Comparison of ENCODE assay signal across 27 cellular contexts in genomic region chr2:156379714-156380113, GRCh38.
"Had no signal": no experiment of that assay in that cellular context is flagged by ENCODE, and none has a peak within 500 bp of the region (broad histone marks: within the 10 kb centered on the region; RNA-seq: fewer than 3 reads in every experiment).

No MANE protein-coding gene starts in this region.

- H3K36me3 Mint-ChIP-seq: mesothelial cell of epicardium; natural killer cell treated with Interleukin-12 subunit alpha and Interleukin-12 subunit beta and Interleukin-15 and Interleukin-18, amount 100 ng/mL, for 72 hours had no signal

- H3K4me3 ChIP-seq: coronary artery, esophagus muscularis mucosa, gastroesophageal sphincter, heart left ventricle, hepatocyte, mucosa of descending colon, right lobe of liver, testis, tibial nerve, upper lobe of left lung had no signal

- DNase-seq: dermis blood vessel endothelial cell; effector memory CD4-positive, alpha-beta T cell; foreskin keratinocyte; heart left ventricle; kidney; mesenchymal stem cell; mucosa of descending colon; right lobe of liver; small intestine; stimulated activated CD4-positive, alpha-beta T cell treated with anti-CD3 and anti-CD28 coated beads, Interleukin-2, amount 100 ng/mL, for 48 hours; stimulated activated naive CD4-positive, alpha-beta T cell; substantia nigra; testis; upper lobe of left lung had no signal

- ATAC-seq: foreskin keratinocyte, gastroesophageal sphincter, heart left ventricle, left lobe of liver, mucosa of descending colon, right lobe of liver had no signal

- H3K4me3 Mint-ChIP-seq: mesothelial cell of epicardium; naive B cell; natural killer cell treated with Interleukin-12 subunit alpha and Interleukin-12 subunit beta and Interleukin-15 and Interleukin-18, amount 100 ng/mL, for 72 hours; neural crest cell had no signal

- H3K4me1 ChIP-seq: esophagus muscularis mucosa, foreskin keratinocyte, gastroesophageal sphincter, heart left ventricle, parathyroid adenoma, right lobe of liver, testis, tibial nerve, upper lobe of left lung had no signal

- FAIRE-seq: kidney, small intestine, urothelium cell line had no signal

- H3K27me3 Mint-ChIP-seq: progenitor cell of endocrine pancreas had no signal

- H3K27ac Mint-ChIP-seq: mesothelial cell of epicardium; natural killer cell treated with Interleukin-12 subunit alpha and Interleukin-12 subunit beta and Interleukin-15 and Interleukin-18, amount 100 ng/mL, for 72 hours; progenitor cell of endocrine pancreas had no signal

- H3K9me3 Mint-ChIP-seq: natural killer cell treated with Interleukin-12 subunit alpha and Interleukin-12 subunit beta and Interleukin-15 and Interleukin-18, amount 100 ng/mL, for 72 hours had no signal

- H3K4me2 ChIP-seq: hepatocyte had no signal

- H3K36me3 ChIP-seq: esophagus muscularis mucosa, gastroesophageal sphincter, heart left ventricle, right lobe of liver, tibial nerve, upper lobe of left lung had no signal

- H3K27ac ChIP-seq: coronary artery, esophagus muscularis mucosa, foreskin keratinocyte, gastroesophageal sphincter, heart left ventricle, hepatocyte, parathyroid adenoma, right lobe of liver, testis, tibial nerve, upper lobe of left lung had no signal

- H3K9me3 ChIP-seq: esophagus muscularis mucosa, gastroesophageal sphincter, mucosa of descending colon, right lobe of liver, testis, upper lobe of left lung had no signal

- H3K9ac ChIP-seq: parathyroid adenoma had no signal

- H2AFZ ChIP-seq: hepatocyte, parathyroid adenoma had no signal

- H3K79me2 ChIP-seq: hepatocyte, parathyroid adenoma had no signal

- H3K27me3 ChIP-seq: esophagus muscularis mucosa, foreskin keratinocyte, gastroesophageal sphincter, hepatocyte, right lobe of liver, testis, tibial nerve, upper lobe of left lung had no signal
